Comparison of ENCODE assay signal across 8 cellular contexts in genomic region chr3:193593666-193594025, GRCh38. TPM values are rescaled to one million over a fixed set of nuclear protein-coding genes. Genes with fewer than 3 reads are reported as not detected.
DNase-seq lines count a peak whose midpoint lies in the region; ATAC-seq and TF ChIP-seq lines count a peak whose summit lies in the region.

No MANE protein-coding gene starts in this region.

- no peak overlapping the region for H2AK5ac ChIP-seq in neuronal stem cell (ENCODE audit: low read depth, low read length)

- H3K9me3 ChIP-seq in ES-I3 (ENCODE audit: control insufficient read depth, insufficient read depth, low read length) (no peaks in the 10 kb centered on the region), neuronal stem cell (replicated peaks in 1 of 2; ENCODE audit: control insufficient read depth in 2 of 2, insufficient read depth in 1 of 2, low read depth in 1 of 2, low read length in 2 of 2) (no peaks in the 10 kb centered on the region)

- H4K91ac ChIP-seq in neuronal stem cell (ENCODE audit: low read depth, low read length, poor library complexity) = no peak overlapping the region

- no peak overlapping the region for H3K4ac ChIP-seq in neuronal stem cell (ENCODE audit: low read length)

- peak overlapping the region; percentile 67 for H3K4me2 ChIP-seq in neuronal stem cell (ENCODE audit: insufficient read depth, low read length, poor library complexity, severe bottlenecking)

- DNase-seq in HFF-Myc (ENCODE audit: extremely low read depth, low read depth) (no peak), NCI-H345 (lab: John Stamatoyannopoulos, UW) (peak; percentile 36), activated T-cell treated with anti-CD3 and anti-CD28 coated beads for 48 hours (ENCODE audit: low read depth) (peak; percentile 39), fibroblast of mammary gland (ENCODE audit: low read depth) (peak; percentile 43), neuronal stem cell (ENCODE audit: low spot score) (peak; percentile 14)

- ATAC-seq in GM21786 (IDR thresholded peaks at IDR 0.05; ENCODE audit: unreplicated experiment) (no peak), GM19324 (IDR thresholded peaks at IDR 0.05; ENCODE audit: low FRiP score, unreplicated experiment) (no peak)

- H3K79me1 ChIP-seq in neuronal stem cell (ENCODE audit: low read depth, low read length) = peaks cover 5% of the 10 kb centered on the region

- H3K4me3 ChIP-seq in HFF-Myc (replicated peaks; ENCODE audit: low read depth, low read length) (peak overlapping the region; percentile 71), fibroblast of mammary gland (ENCODE audit: control insufficient read depth, low read depth, low read length) (peak overlapping the region; percentile 98), neuronal stem cell (ENCODE audit: low read length in 2 of 2) (peak overlapping the region; percentile 66 to 88)

- H2BK5ac ChIP-seq in neuronal stem cell (ENCODE audit: low read length) = no peak overlapping the region

- no peaks in the 10 kb centered on the region for H3K27me3 ChIP-seq in neuronal stem cell (ENCODE audit: control insufficient read depth in 3 of 3, insufficient read depth in 3 of 3, low read depth in 1 of 3, low read length in 3 of 3)

- H2BK120ac ChIP-seq in neuronal stem cell (ENCODE audit: low read depth, low read length) = no peak overlapping the region

- no CpG with 5 or more reads among the region's 11 CpGs for WGBS in neuronal stem cell (ENCODE audit: extremely low coverage in 2 of 2, insufficient read length in 2 of 2, insufficient replicate concordance in 1 of 2), 2 donors

- H2AFZ ChIP-seq in neuronal stem cell (ENCODE audit: low read length) = peak overlapping the region; percentile 86

- peak overlapping the region; percentile 79 for H3K18ac ChIP-seq in neuronal stem cell (ENCODE audit: low read length)

- no peak overlapping the region for H3K23ac ChIP-seq in neuronal stem cell (ENCODE audit: low read depth, low read length, poor library complexity)

- H2BK15ac ChIP-seq in neuronal stem cell (ENCODE audit: low read length) = no peak overlapping the region

- H2BK12ac ChIP-seq in neuronal stem cell (ENCODE audit: low read length) = no peak overlapping the region

- H4K8ac ChIP-seq in neuronal stem cell (ENCODE audit: low read depth, low read length) = no peak overlapping the region

- peaks cover 11% of the 10 kb centered on the region for H3K4me1 ChIP-seq in ES-I3 (ENCODE audit: insufficient read depth, low read length)
- H3K4me1 ChIP-seq in neuronal stem cell (ENCODE audit: control insufficient read depth in 2 of 2, insufficient read depth in 1 of 2, low read depth in 1 of 2, low read length in 2 of 2) = peaks cover 4 to 14% of the 10 kb centered on the region in 2 donors

- H3K27ac ChIP-seq in neuronal stem cell (replicated peaks; ENCODE audit: low read length) = peak overlapping the region; percentile 50

- H3K9ac ChIP-seq in ES-I3 (ENCODE audit: low read depth, low read length) = peak overlapping the region; percentile 95
- peak overlapping the region; percentile 95 for H3K9ac ChIP-seq in neuronal stem cell (ENCODE audit: low read depth, low read length, poor library complexity)

- TF ChIP-seq CTCF in HFF-Myc (IDR thresholded peaks at IDR 0.05; ENCODE audit: low read depth, low read length, missing control alignments) = no peak
- TF ChIP-seq CTCF in fibroblast of mammary gland (conservative IDR thresholded peaks at IDR 0.05; ENCODE audit: control insufficient read depth, insufficient read depth, low read depth, low read length) = no peak

- no peak overlapping the region for H3K14ac ChIP-seq in neuronal stem cell (ENCODE audit: low read length)

- H3K36me3 ChIP-seq in ES-I3 (ENCODE audit: insufficient read depth, low read length) (0 out of 2 replicates have a peak, but pooled peaks cover 3% of the 10 kb centered on the region), neuronal stem cell (replicated peaks in 1 of 2; ENCODE audit: control insufficient read depth in 2 of 2, insufficient read depth in 2 of 2, low read length in 2 of 2) (peaks cover 0 to 25% of the 10 kb centered on the region in 2 donors)

RNA-seq across cellular contexts. Expression of gene OPA1, which starts 0.6 kb away (rescaled TPM):
- 38.4 TPM for polyA plus RNA-seq in neuronal stem cell (2013, experiment 1 of 2)
- 36.2 TPM for polyA plus RNA-seq in neuronal stem cell (2013, experiment 2 of 2)

RNA-seq across cellular contexts. Expression of gene ATP13A4, which starts 39.0 kb away (rescaled TPM):
- polyA plus RNA-seq in neuronal stem cell (2013, experiment 1 of 2) = 0.14 TPM
- 0.17 TPM for polyA plus RNA-seq in neuronal stem cell (2013, experiment 2 of 2)
